In genomic region chr7:3922175-3922635, GRCh38 we compare ENCODE assay signal across 8 cellular contexts.
DNase-seq lines count a peak whose midpoint lies in the region; ATAC-seq lines count a peak whose summit lies in the region.

No MANE protein-coding gene starts in this region.

- ATAC-seq in left lobe of liver (peak; percentile 57), GM19463 (IDR thresholded peaks at IDR 0.05; ENCODE audit: unreplicated experiment) (no peak), GM19397 (IDR thresholded peaks at IDR 0.05; ENCODE audit: unreplicated experiment) (no peak), GM21717 (IDR thresholded peaks at IDR 0.05; ENCODE audit: unreplicated experiment) (no peak)

- in situ Hi-C loops in KBM-7 (cut with MboI; ENCODE audit: low pct_unique_long_range_greater_than_20kb, low sequenced_read_pairs), result no loop called here

- DNase-seq in AML-193 (lab: John Stamatoyannopoulos, UW), result peak; percentile 1 to 3
- DNase-seq in KBM-7, result peak; percentile 4
- peak; percentile 5 for DNase-seq in cerebellar cortex (ENCODE audit: low spot score)
- DNase-seq in left lobe of liver (ENCODE audit: low spot score), result no peak
- DNase-seq in stimulated activated CD4-positive, alpha-beta T cell treated with anti-CD3 and anti-CD28 coated beads, Interleukin-12 subunit alpha, Interleukin-12 subunit beta, amount 100 ng/mL, for 4 hours, result no peak

Comparison
In these comparisons a context has a peak if more than half of its experiments do, and no peak if none do; other contexts are left out.
1. DNase-seq: peak in AML-193 (2 of 2), KBM-7 (single experiment) and cerebellar cortex (single experiment); none in left lobe of liver (single experiment) and stimulated activated CD4-positive, alpha-beta T cell treated with anti-CD3 and anti-CD28 coated beads, Interleukin-12 subunit alpha, Interleukin-12 subunit beta, amount 100 ng/mL, for 4 hours (single experiment).